ENCODE assay signal across 19 cellular contexts in genomic region chr6:111928139-111928538, GRCh38.
"Had no signal": no experiment of that assay in that cellular context is flagged by ENCODE, and none has a peak within 500 bp of the region (broad histone marks: within the 10 kb centered on the region; RNA-seq: fewer than 3 reads in every experiment).

No MANE protein-coding gene starts in this region.

- H3K4me3 Mint-ChIP-seq: T-cell had no signal

- H3K4me3 ChIP-seq: Peyer's patch, SJSA1 had no signal

- H3K27me3 ChIP-seq: Peyer's patch, SJSA1 had no signal

- DNase-seq: Karpas-422, MM.1S, MV-4-11, NCI-H1694 treated with DMSO at 0.1 percent for 48 hours, NCI-H187 treated with DMSO at 0.1 percent for 48 hours, NCI-H2029, NCI-H2171 treated with DMSO at 0.1 percent for 48 hours, NCI-H2227 treated with DMSO at 0.1 percent for 48 hours, NCI-H446, NCI-H510A treated with DMSO at 0.1 percent for 48 hours, NCI-H526 treated with DMSO at 0.1 percent for 48 hours, NCI-H774, Peyer's patch, Right ventricle myocardium superior, RPMI8226, SHP77 treated with DMSO at 0.1 percent for 48 hours, T-cell had no signal

- H3K9me3 ChIP-seq: Peyer's patch, SJSA1 had no signal

- ATAC-seq: SK-N-SH treated with all-trans-retinoic acid at 6 μM for 48 hours, T-cell had no signal

- H3K27me3 Mint-ChIP-seq: T-cell had no signal

- H3K4me1 ChIP-seq: Peyer's patch had no signal

- H3K27ac ChIP-seq: Peyer's patch, SJSA1 had no signal

- H3K36me3 ChIP-seq: Peyer's patch, SJSA1 had no signal

- H3K27ac Mint-ChIP-seq: T-cell had no signal
